Comparison of ENCODE assay signal across 18 cellular contexts in the genomic region with DNA sequence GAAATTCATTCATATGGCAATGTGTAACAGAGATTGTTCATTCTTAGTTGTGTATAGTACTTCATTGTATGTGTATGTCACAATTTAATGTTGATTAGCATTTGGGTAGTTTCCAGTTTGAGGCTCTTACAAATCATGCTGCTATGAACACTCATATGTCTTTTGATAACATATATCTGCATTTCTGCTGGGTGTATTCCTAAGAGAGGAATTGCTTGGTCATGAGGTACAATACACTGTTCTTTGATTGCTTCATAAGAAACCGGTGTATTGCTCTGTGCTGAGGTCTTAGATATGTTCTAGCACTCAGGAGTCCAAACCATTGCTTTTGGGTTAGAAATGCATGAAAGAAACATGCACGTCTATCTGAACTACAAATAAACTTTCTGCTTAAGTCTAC.
DNase-seq lines count a peak whose midpoint lies in the region; ATAC-seq and TF ChIP-seq lines count a peak whose summit lies in the region.
"Had no signal": no experiment of that assay in that cellular context is flagged by ENCODE, and none has a peak within 500 bp of the region (broad histone marks: within the 10 kb centered on the region; RNA-seq: fewer than 3 reads in every experiment).

No MANE protein-coding gene starts in this region.

- no peak overlapping the region for H3K4me3 ChIP-seq in IMR-90 (ENCODE audit: insufficient read depth, low read depth, low read length)
- H3K4me3 ChIP-seq in choroid plexus epithelial cell (ENCODE audit: low read depth, low read length): no peak overlapping the region
- no peak overlapping the region for H3K4me3 ChIP-seq in fibroblast of pulmonary artery (replicated peaks; ENCODE audit: low read depth, low read length)
- H3K4me3 ChIP-seq: GM23248 had no signal

- no peak overlapping the region for H3K4me3 Mint-ChIP-seq in activated T-cell treated with anti-CD3 and anti-CD28 coated beads, Interleukin-2, amount 50 U/mL, for 24 hours
- no peak overlapping the region for H3K4me3 Mint-ChIP-seq in T-helper 2 cell treated with Interferon-gamma antibody and Interleukin-4, amounts not matched to agents 5 μg/mL and 100 μg/mL, for 36 hours
- H3K4me3 Mint-ChIP-seq: CD4-positive, alpha-beta memory T cell had no signal

- H4K5ac ChIP-seq in IMR-90 (ENCODE audit: low read depth, low read length): no peak overlapping the region

- H3K27ac ChIP-seq in IMR-90 (ENCODE audit: insufficient read depth, low read length): no peak overlapping the region
- H3K27ac ChIP-seq: GM23248 had no signal

- H3K56ac ChIP-seq in IMR-90 (ENCODE audit: extremely low read depth, insufficient read depth, low read length): no peak overlapping the region

- no peak overlapping the region for H3K14ac ChIP-seq in IMR-90 (replicated peaks; ENCODE audit: low read depth, low read length)

- no peaks in the 10 kb centered on the region for H3K27me3 ChIP-seq in IMR-90 (ENCODE audit: control insufficient read depth, insufficient read depth, low read length)

- no peak overlapping the region for H4K91ac ChIP-seq in IMR-90 (ENCODE audit: insufficient read depth, low read depth, low read length)

- in situ Hi-C loops in IMR-90 (cut with MboI; ENCODE audit: low sequenced_read_pairs): no loop called here

- H3K79me1 ChIP-seq in IMR-90 (ENCODE audit: low read depth in 1 of 2, low read length in 2 of 2): no peaks in the 10 kb centered on the region

- no peaks in the 10 kb centered on the region for H4K20me1 ChIP-seq in IMR-90 (ENCODE audit: insufficient read depth, low read length)

- H2BK20ac ChIP-seq in IMR-90 (ENCODE audit: low read depth, low read length): no peak overlapping the region

- no peak for TF ChIP-seq POLR2A in IMR-90 (IDR thresholded peaks at IDR 0.05; ENCODE audit: low read depth, low read length)

- H4K8ac ChIP-seq in IMR-90 (ENCODE audit: low read depth in 2 of 2, low read length in 2 of 2): no peak overlapping the region

- H2BK15ac ChIP-seq in IMR-90 (ENCODE audit: low read depth, low read length): no peak overlapping the region

- dilution Hi-C loops in IMR-90 (cut with HindIII; ENCODE audit: low sequenced_read_pairs, unreplicated experiment): no loop called here

- no peak for TF ChIP-seq CTCF in IMR-90 (conservative IDR thresholded peaks at IDR 0.05; ENCODE audit: low read depth, low read length)
- TF ChIP-seq CTCF in choroid plexus epithelial cell (conservative IDR thresholded peaks at IDR 0.05; ENCODE audit: low read depth, low read length): no peak
- TF ChIP-seq CTCF in fibroblast of pulmonary artery (IDR thresholded peaks at IDR 0.05; ENCODE audit: low read length, missing control alignments): no peak

- H3K4me2 ChIP-seq in IMR-90 (ENCODE audit: low read depth, low read length): no peak overlapping the region

- BruUV-seq in IMR-90 (replicated peaks; lab: Mats Ljungman, UMichigan): no TSS peak

- no peak overlapping the region for H2AK9ac ChIP-seq in IMR-90 (replicated peaks; ENCODE audit: low read depth, low read length, poor library complexity)

- no peak overlapping the region for H2AFZ ChIP-seq in IMR-90 (replicated peaks; ENCODE audit: low read length, poor library complexity)
- H2AFZ ChIP-seq: GM23248 had no signal

- POLR2A ChIA-PET in IMR-90 (lab: Charles Lee; ENCODE audit: unreplicated experiment): no interaction called here

- no peak overlapping the region for H3K9ac ChIP-seq in IMR-90 (ENCODE audit: low read depth, low read length)
- H3K9ac ChIP-seq: GM23248 had no signal

- no peaks in the 10 kb centered on the region for H3K36me3 ChIP-seq in IMR-90 (ENCODE audit: control insufficient read depth, insufficient read depth, low read length)

- no CpG with 5 or more reads among the region's 2 CpGs for WGBS in IMR-90 (ENCODE audit: extremely low coverage in 2 of 2, insufficient read length in 1 of 2), 2 experiments

- H3K27ac Mint-ChIP-seq in activated T-cell treated with anti-CD3 and anti-CD28 coated beads, Interleukin-2, amount 50 U/mL, for 24 hours: no peak overlapping the region
- H3K27ac Mint-ChIP-seq in T-helper 2 cell treated with Interferon-gamma antibody and Interleukin-4, amounts not matched to agents 5 μg/mL and 100 μg/mL, for 36 hours: no peak overlapping the region
- H3K27ac Mint-ChIP-seq: CD4-positive, alpha-beta memory T cell had no signal

- no peaks in the 10 kb centered on the region for H3K9me1 ChIP-seq in IMR-90 (ENCODE audit: insufficient read depth, low read length)

- peaks cover 4% of the 10 kb centered on the region for H3K9me3 Mint-ChIP-seq in activated T-cell treated with anti-CD3 and anti-CD28 coated beads, Interleukin-2, amount 50 U/mL, for 24 hours
- H3K9me3 Mint-ChIP-seq in T-helper 2 cell treated with Interferon-gamma antibody and Interleukin-4, amounts not matched to agents 5 μg/mL and 100 μg/mL, for 36 hours: no peaks in the 10 kb centered on the region

- H3K27me3 Mint-ChIP-seq in activated T-cell treated with anti-CD3 and anti-CD28 coated beads, Interleukin-2, amount 50 U/mL, for 24 hours: no peaks in the 10 kb centered on the region
- H3K27me3 Mint-ChIP-seq in T-helper 2 cell treated with Interferon-gamma antibody and Interleukin-4, amounts not matched to agents 5 μg/mL and 100 μg/mL, for 36 hours (ENCODE audit: low read depth): no peaks in the 10 kb centered on the region
- H3K27me3 Mint-ChIP-seq: CD4-positive, alpha-beta memory T cell had no signal

- H3K4me1 Mint-ChIP-seq in activated T-cell treated with anti-CD3 and anti-CD28 coated beads, Interleukin-2, amount 50 U/mL, for 24 hours (ENCODE audit: low read depth): no peaks in the 10 kb centered on the region
- H3K4me1 Mint-ChIP-seq in T-helper 2 cell treated with Interferon-gamma antibody and Interleukin-4, amounts not matched to agents 5 μg/mL and 100 μg/mL, for 36 hours (ENCODE audit: low read depth): no peaks in the 10 kb centered on the region
- H3K4me1 Mint-ChIP-seq: CD4-positive, alpha-beta memory T cell had no signal

- H3K9me3 ChIP-seq in IMR-90 (ENCODE audit: control insufficient read depth, insufficient read depth, low read length): no peaks in the 10 kb centered on the region

- peaks cover 5% of the 10 kb centered on the region; the same call in 1 of the 2 replicates for H3K4me1 ChIP-seq in IMR-90 (ENCODE audit: control insufficient read depth, insufficient read depth, low read length)

- H3K23ac ChIP-seq in IMR-90 (ENCODE audit: low read depth, low read length): no peak overlapping the region

- CTCF ChIA-PET in IMR-90 (lab: Yijun Ruan, JAX): no interaction called here

- no peak overlapping the region for H3K4ac ChIP-seq in IMR-90 (ENCODE audit: low read depth, low read length)

- intact Hi-C loops in IMR-90 (cut with micrococcal nuclease): no loop called here

- no peaks in the 10 kb centered on the region for H3K36me3 Mint-ChIP-seq in activated T-cell treated with anti-CD3 and anti-CD28 coated beads, Interleukin-2, amount 50 U/mL, for 24 hours (ENCODE audit: low read depth)
- no peaks in the 10 kb centered on the region for H3K36me3 Mint-ChIP-seq in T-helper 2 cell treated with Interferon-gamma antibody and Interleukin-4, amounts not matched to agents 5 μg/mL and 100 μg/mL, for 36 hours (ENCODE audit: low read depth)
- H3K36me3 Mint-ChIP-seq: CD4-positive, alpha-beta memory T cell had no signal

- no peak overlapping the region for H2BK5ac ChIP-seq in IMR-90 (ENCODE audit: low read depth, low read length, poor library complexity, severe bottlenecking)

- no peak overlapping the region for H2BK120ac ChIP-seq in IMR-90 (ENCODE audit: low read depth, low read length)

- no peak for TF ChIP-seq RAD21 in IMR-90 (IDR thresholded peaks at IDR 0.05; ENCODE audit: low read length)

- ATAC-seq in IMR-90 (ENCODE audit: low read depth) (no peak), GM21381 (IDR thresholded peaks at IDR 0.05; ENCODE audit: unreplicated experiment) (no peak)

- DNase-seq in IMR-90 (peak; percentile 30), choroid plexus epithelial cell (ENCODE audit: low read depth) (peak; percentile 32), fibroblast of pulmonary artery (ENCODE audit: low read depth) (peak; percentile 60), RPMI8226 (no peak)
- no peak for DNase-seq in activated T-cell treated with anti-CD3 and anti-CD28 coated beads, Interleukin-2, amount 50 U/mL, for 24 hours
- no peak for DNase-seq in T-helper 2 cell treated with Interferon-gamma antibody and Interleukin-4, amounts not matched to agents 5 μg/mL and 100 μg/mL, for 36 hours (ENCODE audit: low spot score)
- DNase-seq: 8988T; C1 segment of cervical spinal cord; Calu3; CD4-positive, alpha-beta memory T cell; COR-L47; DMS53; DMS79 treated with DMSO at 0.1 percent for 48 hours; GF-D8; GM23248; H7; HCEC 1CT had no signal

- H2AK5ac ChIP-seq in IMR-90 (ENCODE audit: low read depth, low read length): no peak overlapping the region

- no peak overlapping the region for H3K18ac ChIP-seq in IMR-90 (ENCODE audit: low read depth, low read length)

TF ChIP-seq in IMR-90, 13 proteins besides CTCF, POLR2A, EP300 and RAD21:
- TF ChIP-seq MAFK (IDR thresholded peaks at IDR 0.05; ENCODE audit: low read depth, low read length) (no peak), RFX5 (IDR thresholded peaks at IDR 0.05; ENCODE audit: low read depth, low read length) (no peak), RCOR1 (IDR thresholded peaks at IDR 0.05; ENCODE audit: insufficient replicate concordance, low read length) (no peak), FOS (IDR thresholded peaks at IDR 0.05; ENCODE audit: low read depth, low read length) (no peak)
- TF ChIP-seq, protein P1, sequence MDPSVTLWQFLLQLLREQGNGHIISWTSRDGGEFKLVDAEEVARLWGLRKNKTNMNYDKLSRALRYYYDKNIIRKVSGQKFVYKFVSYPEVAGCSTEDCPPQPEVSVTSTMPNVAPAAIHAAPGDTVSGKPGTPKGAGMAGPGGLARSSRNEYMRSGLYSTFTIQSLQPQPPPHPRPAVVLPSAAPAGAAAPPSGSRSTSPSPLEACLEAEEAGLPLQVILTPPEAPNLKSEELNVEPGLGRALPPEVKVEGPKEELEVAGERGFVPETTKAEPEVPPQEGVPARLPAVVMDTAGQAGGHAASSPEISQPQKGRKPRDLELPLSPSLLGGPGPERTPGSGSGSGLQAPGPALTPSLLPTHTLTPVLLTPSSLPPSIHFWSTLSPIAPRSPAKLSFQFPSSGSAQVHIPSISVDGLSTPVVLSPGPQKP (IDR thresholded peaks at IDR 0.05; ENCODE audit: borderline replicate concordance, low read depth, low read length): no peak

Comparison
In these comparisons a context has a peak if more than half of its experiments do, and no peak if none do; other contexts are left out.
1. DNase-seq: peak in IMR-90 (single experiment), choroid plexus epithelial cell (single experiment) and fibroblast of pulmonary artery (single experiment); none in activated T-cell treated with anti-CD3 and anti-CD28 coated beads, Interleukin-2, amount 50 U/mL, for 24 hours (single experiment), T-helper 2 cell treated with Interferon-gamma antibody and Interleukin-4, amounts not matched to agents 5 μg/mL and 100 μg/mL, for 36 hours (single experiment) and RPMI8226 (single experiment).